8 cellular contexts compared by ENCODE assay signal in the genomic region with DNA sequence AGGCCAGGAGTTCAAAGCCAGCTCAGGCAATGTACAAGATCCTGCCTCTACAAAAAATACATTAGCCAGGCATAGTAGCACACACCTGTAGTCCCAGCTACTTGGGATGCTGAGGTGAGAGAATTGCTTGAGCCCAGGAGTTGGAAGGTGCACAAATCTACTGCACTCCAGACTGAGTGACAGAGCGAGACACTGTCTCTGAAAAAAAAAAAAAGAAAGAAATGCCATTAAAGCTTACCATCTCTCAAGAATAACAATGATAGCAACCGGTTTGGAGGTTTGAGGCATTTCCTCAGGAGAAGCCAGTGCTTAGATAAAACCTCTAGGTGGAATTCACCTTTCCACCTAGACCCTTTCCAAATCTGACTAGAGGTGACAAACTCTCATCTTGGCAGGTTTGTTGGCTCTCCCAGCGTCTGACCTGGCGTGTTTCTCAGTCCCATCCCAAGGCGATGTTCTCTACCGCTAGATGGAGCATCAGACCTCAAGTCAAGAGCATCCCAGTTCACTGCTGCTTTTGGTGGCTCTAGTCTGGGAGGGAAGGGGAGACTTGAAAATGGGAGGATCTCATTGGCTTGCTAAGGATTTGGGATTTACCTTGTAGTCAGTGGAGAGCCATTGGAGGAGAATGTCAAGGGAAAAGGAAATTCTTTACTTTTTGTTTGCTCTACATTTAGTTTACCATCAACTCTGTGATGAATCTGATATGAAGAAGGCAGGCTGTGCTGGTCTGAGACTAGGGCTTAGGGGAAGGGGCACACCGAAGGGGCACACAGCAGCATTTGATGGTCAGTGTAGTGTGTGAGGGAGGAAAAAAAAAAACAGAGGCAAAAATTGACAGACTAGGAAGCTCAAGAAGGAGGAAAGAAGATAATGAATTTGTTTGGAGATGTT.
A peak's percentile ranks its signal among the peaks of the same experiment; 100 is the strongest.
DNase-seq lines count a peak whose midpoint lies in the region; ATAC-seq, FAIRE-seq and TF ChIP-seq lines count a peak whose summit lies in the region.

No MANE protein-coding gene starts in this region.

- H3K36me3 ChIP-seq in brain microvascular endothelial cell (replicated peaks) (peaks cover 3% of the 10 kb centered on the region), iPS DF 6.9 (ENCODE audit: control insufficient read depth, insufficient read depth, low read length) (no peaks in the 10 kb centered on the region), spleen (peaks cover 0 to 40% (median 7%) of the 10 kb centered on the region in 6 donors)

- DNase-seq in SHP77 (lab: John Stamatoyannopoulos, UW) (peak; percentile 42 to 47), brain microvascular endothelial cell (peak; percentile 51), iPS DF 6.9 (ENCODE audit: low read depth, low spot score) (peak; percentile 71), spleen (no peak), NCI-H128 (lab: John Stamatoyannopoulos, UW; ENCODE audit: unreplicated experiment) (no peak)

- in situ Hi-C loops in brain microvascular endothelial cell (cut with HindIII; ENCODE audit: low pct_ligation_motif_present, low sequenced_read_pairs): no loop called here

- peak; percentile 85 for ATAC-seq in GM18498 (IDR thresholded peaks at IDR 0.05; ENCODE audit: unreplicated experiment)
- ATAC-seq in HG03460 (IDR thresholded peaks at IDR 0.05; ENCODE audit: unreplicated experiment): peak; percentile 90

- no CpG with 5 or more reads among the region's 7 CpGs for WGBS in iPS DF 6.9 (ENCODE audit: insufficient coverage, insufficient read length)
- WGBS in spleen, 5 donors: 57 to 69% (median 61%) methylated on average over 7 of the region's 7 CpGs

- no peak overlapping the region for H3K27ac ChIP-seq in brain microvascular endothelial cell
- no peak overlapping the region for H3K27ac ChIP-seq in iPS DF 6.9 (ENCODE audit: low read length)
- H3K27ac ChIP-seq in spleen: no peak overlapping the region

- intact Hi-C loops in spleen (cut with DNase I; ENCODE audit: low total_unique reads): loop anchor here (10.0 kb wide), 1 partner anchor 96 kb away; a partner anchor contains a TSS

- FAIRE-seq in A204.1 (lab: Jason Lieb, UNC): peak; percentile 58

- TF ChIP-seq CTCF in brain microvascular endothelial cell (IDR thresholded peaks at IDR 0.05; ENCODE audit: low read depth, low read length, missing control alignments) (peak; percentile 93), spleen (IDR thresholded peaks at IDR 0.05 in 8 of 11, conservative IDR thresholded peaks at IDR 0.05 in 3 of 11) (peak in 9 of 11 experiments; percentile 16 to 66 (median 51))

- H3K4me1 ChIP-seq in iPS DF 6.9 (ENCODE audit: control insufficient read depth, insufficient read depth, low read length): no peaks in the 10 kb centered on the region
- H3K4me1 ChIP-seq in spleen: peaks cover 0 to 17% (median 4%) of the 10 kb centered on the region in 6 donors

- TF ChIP-seq POLR2A in spleen (IDR thresholded peaks at IDR 0.05): no peak

- H3K4me3 ChIP-seq in brain microvascular endothelial cell (ENCODE audit: low read depth, low read length): no peak overlapping the region
- H3K4me3 ChIP-seq in iPS DF 6.9 (ENCODE audit: low read length): no peak overlapping the region
- no peak overlapping the region for H3K4me3 ChIP-seq in spleen

- H3K9me3 ChIP-seq in iPS DF 6.9 (ENCODE audit: control insufficient read depth, insufficient read depth, low read length) (no peaks in the 10 kb centered on the region), spleen (no peaks in the 10 kb centered on the region)

- H3K27me3 ChIP-seq in brain microvascular endothelial cell (replicated peaks) (no peaks in the 10 kb centered on the region), iPS DF 6.9 (ENCODE audit: control insufficient read depth, insufficient read depth, low read length) (no peaks in the 10 kb centered on the region), spleen (replicated peaks in 1 of 7) (no peaks in the 10 kb centered on the region)

Comparison
In these comparisons a context has a peak if more than half of its experiments do, and no peak if none do; other contexts are left out.
1. DNase-seq: peak in SHP77 (2 of 2), brain microvascular endothelial cell (single experiment) and iPS DF 6.9 (single experiment); none in spleen (single experiment) and NCI-H128 (single experiment).